Comparison of ENCODE assay signal across 8 cellular contexts in the genomic region with DNA sequence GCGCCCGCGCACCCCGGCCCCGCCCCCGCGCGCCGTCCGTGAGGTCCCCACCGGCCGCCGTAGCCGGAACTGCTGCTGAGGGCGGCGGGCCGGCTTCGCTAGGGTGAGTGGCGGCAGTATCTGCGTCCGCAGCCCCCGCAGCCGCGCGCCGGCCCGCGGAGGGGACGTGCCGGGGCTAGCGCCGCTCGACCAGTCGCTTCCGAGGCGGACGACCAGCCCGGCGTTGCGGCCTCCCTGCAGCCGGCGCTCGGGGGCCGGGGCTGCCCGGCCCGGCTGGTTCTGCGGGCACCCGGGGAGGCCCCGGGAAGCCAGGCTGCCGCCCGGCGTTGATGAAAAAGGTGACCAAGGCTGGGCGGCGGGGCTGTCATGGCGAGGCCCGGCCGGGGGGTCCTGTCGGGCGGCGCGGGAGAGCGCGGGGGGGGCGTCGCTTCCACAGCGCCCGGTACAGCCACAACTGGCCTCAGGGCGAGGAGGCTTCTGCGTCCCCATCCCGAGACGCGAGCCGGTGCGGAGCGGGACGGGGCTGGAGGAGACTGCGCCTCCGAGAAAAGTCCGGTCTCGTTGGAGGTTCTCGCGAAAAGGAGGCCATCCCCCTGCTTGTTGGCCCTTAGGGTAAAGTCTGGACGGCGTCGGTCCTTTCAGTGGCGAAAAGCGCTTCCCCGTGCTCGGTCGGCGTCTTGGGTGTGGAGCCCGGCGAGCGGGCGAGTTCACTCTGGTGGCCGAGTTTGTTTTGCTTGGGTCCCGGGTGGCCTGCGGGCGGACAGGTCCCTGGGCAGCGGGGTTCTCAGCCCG. TPM values are rescaled to one million over a fixed set of nuclear protein-coding genes. Genes with fewer than 3 reads are reported as not detected.
DNase-seq lines count a peak whose midpoint lies in the region; ATAC-seq and TF ChIP-seq lines count a peak whose summit lies in the region.

A gene with protein sequence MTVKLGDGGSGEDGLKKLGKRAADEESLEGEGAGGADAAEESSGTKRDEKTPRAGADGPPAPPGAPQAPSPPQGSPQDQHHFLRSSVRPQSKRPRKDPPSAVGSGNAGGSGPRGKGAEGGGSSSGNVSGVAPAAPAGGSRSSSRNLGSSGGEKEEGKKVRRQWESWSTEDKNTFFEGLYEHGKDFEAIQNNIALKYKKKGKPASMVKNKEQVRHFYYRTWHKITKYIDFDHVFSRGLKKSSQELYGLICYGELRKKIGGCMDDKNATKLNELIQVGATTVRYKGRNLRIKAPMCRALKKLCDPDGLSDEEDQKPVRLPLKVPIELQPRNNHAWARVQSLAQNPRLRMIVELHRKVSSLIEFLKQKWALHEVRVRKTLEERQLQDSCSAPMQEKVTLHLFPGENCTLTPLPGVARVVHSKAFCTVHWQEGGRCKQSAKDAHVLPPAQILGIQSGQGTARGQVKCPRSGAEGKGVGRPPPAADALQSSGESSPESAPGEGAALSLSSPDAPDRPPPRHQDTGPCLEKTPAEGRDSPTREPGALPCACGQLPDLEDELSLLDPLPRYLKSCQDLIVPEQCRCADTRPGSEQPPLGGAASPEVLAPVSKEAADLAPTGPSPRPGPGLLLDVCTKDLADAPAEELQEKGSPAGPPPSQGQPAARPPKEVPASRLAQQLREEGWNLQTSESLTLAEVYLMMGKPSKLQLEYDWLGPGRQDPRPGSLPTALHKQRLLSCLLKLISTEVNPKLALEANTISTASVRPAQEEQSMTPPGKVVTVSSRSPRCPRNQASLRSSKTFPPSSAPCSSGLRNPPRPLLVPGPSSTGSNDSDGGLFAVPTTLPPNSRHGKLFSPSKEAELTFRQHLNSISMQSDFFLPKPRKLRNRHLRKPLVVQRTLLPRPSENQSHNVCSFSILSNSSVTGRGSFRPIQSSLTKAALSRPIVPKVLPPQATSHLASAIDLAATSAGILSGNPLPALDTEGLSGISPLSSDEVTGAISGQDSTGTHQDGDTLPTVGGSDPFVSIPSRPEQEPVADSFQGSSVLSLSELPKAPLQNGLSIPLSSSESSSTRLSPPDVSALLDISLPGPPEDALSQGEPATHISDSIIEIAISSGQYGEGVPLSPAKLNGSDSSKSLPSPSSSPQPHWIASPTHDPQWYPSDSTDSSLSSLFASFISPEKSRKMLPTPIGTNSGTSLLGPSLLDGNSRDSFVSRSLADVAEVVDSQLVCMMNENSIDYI (N-terminal part only) (plus strand): TSS at position 41 of the 792 bp plus-strand sequence. CDS start 2,280 bp downstream, outside the sequence.

- H3K27ac ChIP-seq in lower lobe of right lung (peak within 1 kb of the TSS; percentile 86), testis (peak within 1 kb of the TSS; percentile 87 to 90)

- in situ Hi-C loops in HAP-1 (cut with MboI; ENCODE audit: low sequenced_read_pairs): no loop called here

- no peak for TF ChIP-seq POLR2A in testis (IDR thresholded peaks at IDR 0.05)

- H3K9me3 ChIP-seq in HAP-1 (peaks cover 3% of the 10 kb centered on the region; the same call in 1 of the 2 replicates), lower lobe of right lung (no peaks in the 10 kb centered on the region), testis (no peaks in the 10 kb centered on the region)

- WGBS in testis, 2 donors: 1% methylated on average over 64 of the region's 101 CpGs; no CpG with 5 or more reads in 1 of the 2 donors

- peaks cover 12% of the 10 kb centered on the region for H3K36me3 ChIP-seq in HAP-1 (replicated peaks)
- H3K36me3 ChIP-seq in lower lobe of right lung: peaks cover 8% of the 10 kb centered on the region
- H3K36me3 ChIP-seq in testis (ENCODE audit: low read depth, missing control alignments): no peaks in the 10 kb centered on the region

- TF ChIP-seq CTCF in lower lobe of right lung (IDR thresholded peaks at IDR 0.05) (no peak), testis (IDR thresholded peaks at IDR 0.05) (no peak)

- H3K27me3 ChIP-seq in HAP-1 (ENCODE audit: low read depth) (no peaks in the 10 kb centered on the region), lower lobe of right lung (ENCODE audit: low read depth) (no peaks in the 10 kb centered on the region), testis (no peaks in the 10 kb centered on the region)

- intact Hi-C loops in lower lobe of right lung (cut with DNase I): no loop called here
- intact Hi-C loops in testis (cut with DNase I; ENCODE audit: low total_unique reads): loop anchor here (5.0 to 10.0 kb wide), 2 partner anchors 78 to 120 kb away; partner anchors contain the start of genes TELO2 and TMEM204

- H3K4me1 ChIP-seq in HAP-1: peaks cover 12% of the 10 kb centered on the region
- H3K4me1 ChIP-seq in lower lobe of right lung: peaks cover 62% of the 10 kb centered on the region
- peaks cover 13% of the 10 kb centered on the region for H3K4me1 ChIP-seq in testis

- H3K4me3 ChIP-seq in HAP-1: peak within 1 kb of the TSS; percentile 65
- H3K4me3 ChIP-seq in lower lobe of right lung: peak within 1 kb of the TSS; percentile 92
- peak within 1 kb of the TSS; percentile 86 to 93 for H3K4me3 ChIP-seq in testis

- no peak for ATAC-seq in lower lobe of right lung
- ATAC-seq in GM18517 (IDR thresholded peaks at IDR 0.05; ENCODE audit: unreplicated experiment): no peak

- peak; percentile 41 for DNase-seq in D341Med (ENCODE audit: low spot score)
- DNase-seq in HAP-1 (ENCODE audit: low spot score in 2 of 2): peak in 1 of 2 experiments; percentile 36
- no peak for DNase-seq in cerebellum (ENCODE audit: low spot score)
- DNase-seq in lower lobe of right lung: no peak
- DNase-seq in testis: peak; percentile 29
- DNase-seq in NCI-H2107 treated with DMSO at 0.1 percent for 48 hours (lab: John Stamatoyannopoulos, UW; ENCODE audit: unreplicated experiment): no peak

TF ChIP-seq in PFSK-1, 5 proteins besides CTCF, POLR2A, EP300 and RAD21:
- TF ChIP-seq, protein P1, sequence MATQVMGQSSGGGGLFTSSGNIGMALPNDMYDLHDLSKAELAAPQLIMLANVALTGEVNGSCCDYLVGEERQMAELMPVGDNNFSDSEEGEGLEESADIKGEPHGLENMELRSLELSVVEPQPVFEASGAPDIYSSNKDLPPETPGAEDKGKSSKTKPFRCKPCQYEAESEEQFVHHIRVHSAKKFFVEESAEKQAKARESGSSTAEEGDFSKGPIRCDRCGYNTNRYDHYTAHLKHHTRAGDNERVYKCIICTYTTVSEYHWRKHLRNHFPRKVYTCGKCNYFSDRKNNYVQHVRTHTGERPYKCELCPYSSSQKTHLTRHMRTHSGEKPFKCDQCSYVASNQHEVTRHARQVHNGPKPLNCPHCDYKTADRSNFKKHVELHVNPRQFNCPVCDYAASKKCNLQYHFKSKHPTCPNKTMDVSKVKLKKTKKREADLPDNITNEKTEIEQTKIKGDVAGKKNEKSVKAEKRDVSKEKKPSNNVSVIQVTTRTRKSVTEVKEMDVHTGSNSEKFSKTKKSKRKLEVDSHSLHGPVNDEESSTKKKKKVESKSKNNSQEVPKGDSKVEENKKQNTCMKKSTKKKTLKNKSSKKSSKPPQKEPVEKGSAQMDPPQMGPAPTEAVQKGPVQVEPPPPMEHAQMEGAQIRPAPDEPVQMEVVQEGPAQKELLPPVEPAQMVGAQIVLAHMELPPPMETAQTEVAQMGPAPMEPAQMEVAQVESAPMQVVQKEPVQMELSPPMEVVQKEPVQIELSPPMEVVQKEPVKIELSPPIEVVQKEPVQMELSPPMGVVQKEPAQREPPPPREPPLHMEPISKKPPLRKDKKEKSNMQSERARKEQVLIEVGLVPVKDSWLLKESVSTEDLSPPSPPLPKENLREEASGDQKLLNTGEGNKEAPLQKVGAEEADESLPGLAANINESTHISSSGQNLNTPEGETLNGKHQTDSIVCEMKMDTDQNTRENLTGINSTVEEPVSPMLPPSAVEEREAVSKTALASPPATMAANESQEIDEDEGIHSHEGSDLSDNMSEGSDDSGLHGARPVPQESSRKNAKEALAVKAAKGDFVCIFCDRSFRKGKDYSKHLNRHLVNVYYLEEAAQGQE (IDR thresholded peaks at IDR 0.05; ENCODE audit: insufficient read depth in 1 of 2, low read depth in 2 of 2, low read length in 2 of 2): 0 out of 4 replicates have a peak, but pooled peaks of 1 of the 2 experiments have one; percentile 9
- TF ChIP-seq SIN3A (IDR thresholded peaks at IDR 0.05; ENCODE audit: borderline replicate concordance, insufficient read depth, low read length) (no peak), POLR2AphosphoS5 (IDR thresholded peaks at IDR 0.05; ENCODE audit: low read depth, low read length) (no peak), FOXP2 (optimal IDR thresholded peaks at IDR 0.05; ENCODE audit: borderline replicate concordance, extremely low read depth, extremely low read length, insufficient read depth) (no peak), TAF1 (IDR thresholded peaks at IDR 0.05; ENCODE audit: borderline replicate concordance, insufficient read depth, low read length) (0 out of 2 replicates have a peak, but pooled peaks have one; percentile 11)

RNA-seq across cellular contexts. Expression of the gene that starts here (rescaled TPM):
- 8.7 TPM for polyA plus RNA-seq in PFSK-1 (2012; ENCODE audit: insufficient read length, low read depth)
- total RNA-seq in cerebellum (13.4 TPM), lower lobe of right lung (24.1 TPM), testis (10 to 100 TPM; 54.8 to 65.1 TPM)
- polyA plus RNA-seq in testis (ENCODE audit: insufficient read depth, low read depth, low replicate concordance): 54.1 TPM

Comparison
In these comparisons a context has a peak if more than half of its experiments do, and no peak if none do; other contexts are left out.
1. DNase-seq: peak in D341Med (single experiment) and testis (single experiment); none in cerebellum (single experiment), lower lobe of right lung (single experiment) and NCI-H2107 treated with DMSO at 0.1 percent for 48 hours (single experiment).
2. Peak in every context shown above with its lines, with median percentiles within 50 percentile points of each other: H3K4me3 ChIP-seq.